ENCODE assay signal across 17 cellular contexts in the genomic region with DNA sequence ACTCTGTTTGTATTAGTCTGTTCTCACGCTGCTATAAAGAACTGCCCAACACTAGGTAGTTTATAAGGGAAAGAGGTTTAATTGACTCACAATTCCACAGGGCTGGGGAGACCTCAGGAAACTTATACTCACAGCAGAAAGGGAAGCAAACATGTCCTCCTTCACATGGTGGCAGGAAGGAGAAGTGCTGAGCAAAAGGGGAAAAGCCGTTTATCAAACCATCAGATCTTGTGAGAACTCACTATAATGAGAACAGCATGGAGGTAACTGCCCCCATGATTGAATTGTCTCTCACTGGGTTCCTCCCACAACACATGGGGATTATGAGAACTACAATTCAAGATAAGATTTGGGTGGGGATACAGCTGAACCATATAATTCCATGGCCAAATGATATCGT. TPM values are rescaled to one million over a fixed set of nuclear protein-coding genes. Genes with fewer than 3 reads are reported as not detected.
A peak's percentile ranks its signal among the peaks of the same experiment; 100 is the strongest.
DNase-seq lines count a peak whose midpoint lies in the region; ATAC-seq and TF ChIP-seq lines count a peak whose summit lies in the region.
"Had no signal": no experiment of that assay in that cellular context is flagged by ENCODE, and none has a peak within 500 bp of the region (broad histone marks: within the 10 kb centered on the region; RNA-seq: fewer than 3 reads in every experiment).

No MANE protein-coding gene starts in this region.

- H3K4me1 ChIP-seq in adipocyte (ENCODE audit: control insufficient read depth, insufficient read depth, low read length) (peaks cover 53% of the 10 kb centered on the region), lower lobe of right lung (peaks cover 41% of the 10 kb centered on the region)

- H3K9ac ChIP-seq in adipocyte (ENCODE audit: low read length): peak overlapping the region; percentile 4

- H3K9me3 ChIP-seq in adipocyte (ENCODE audit: control insufficient read depth, low read length) (peaks cover 8% of the 10 kb centered on the region), lower lobe of right lung (peaks cover 18% of the 10 kb centered on the region)

- peaks cover 34% of the 10 kb centered on the region for H3K4me1 Mint-ChIP-seq in activated naive CD8-positive, alpha-beta T cell (ENCODE audit: low read depth)
- peaks cover 35% of the 10 kb centered on the region for H3K4me1 Mint-ChIP-seq in activated naive CD8-positive, alpha-beta T cell treated with anti-CD3 and anti-CD28 coated beads, Interleukin-2, amount 50 U/mL, for 24 hours

- DNase-seq in activated naive CD8-positive, alpha-beta T cell treated with anti-CD3 and anti-CD28 coated beads, Interleukin-2, amount 50 U/mL, for 24 hours: no peak
- no peak for DNase-seq in adipocyte (ENCODE audit: low read depth)
- no peak for DNase-seq in lower lobe of right lung
- DNase-seq in iPS-NIHi11 (ENCODE audit: low spot score): no peak
- no peak for DNase-seq in DMS53 (lab: John Stamatoyannopoulos, UW)
- DNase-seq: C1 segment of cervical spinal cord, DMS 273 treated with DMSO at 0.1 percent for 48 hours, EL, H9, Karpas-422, NCI-H1105 treated with DMSO at 0.1 percent for 48 hours, NCI-H187 had no signal

- peaks cover 10% of the 10 kb centered on the region for H3K36me3 ChIP-seq in adipocyte (ENCODE audit: control insufficient read depth, insufficient read depth, low read length, severe bottlenecking)
- H3K36me3 ChIP-seq in lower lobe of right lung: no peaks in the 10 kb centered on the region

- no peaks in the 10 kb centered on the region for H3K27me3 Mint-ChIP-seq in activated naive CD8-positive, alpha-beta T cell
- no peaks in the 10 kb centered on the region for H3K27me3 Mint-ChIP-seq in activated naive CD8-positive, alpha-beta T cell treated with anti-CD3 and anti-CD28 coated beads, Interleukin-2, amount 50 U/mL, for 24 hours

- no peak for TF ChIP-seq CTCF in lower lobe of right lung (IDR thresholded peaks at IDR 0.05)

- H3K4me3 Mint-ChIP-seq in activated naive CD8-positive, alpha-beta T cell: no peak overlapping the region
- H3K4me3 Mint-ChIP-seq in activated naive CD8-positive, alpha-beta T cell treated with anti-CD3 and anti-CD28 coated beads, Interleukin-2, amount 50 U/mL, for 24 hours: no peak overlapping the region
- H3K4me3 Mint-ChIP-seq: H9 had no signal

- H3K27ac ChIP-seq in lower lobe of right lung: peak overlapping the region; percentile 28
- H3K27ac ChIP-seq: 22Rv1 had no signal

- H3K27ac Mint-ChIP-seq in activated naive CD8-positive, alpha-beta T cell: peak overlapping the region; percentile 28
- no peak overlapping the region for H3K27ac Mint-ChIP-seq in activated naive CD8-positive, alpha-beta T cell treated with anti-CD3 and anti-CD28 coated beads, Interleukin-2, amount 50 U/mL, for 24 hours
- H3K27ac Mint-ChIP-seq: H9 had no signal

- no peaks in the 10 kb centered on the region for H3K27me3 ChIP-seq in adipocyte (replicated peaks; ENCODE audit: control insufficient read depth, insufficient read depth, low read length)
- H3K27me3 ChIP-seq in lower lobe of right lung (ENCODE audit: low read depth): no peaks in the 10 kb centered on the region

- H3K4me3 ChIP-seq in adipocyte (ENCODE audit: low read length): no peak overlapping the region
- H3K4me3 ChIP-seq in lower lobe of right lung: no peak overlapping the region

- ATAC-seq in activated naive CD8-positive, alpha-beta T cell treated with anti-CD3 and anti-CD28 coated beads, Interleukin-2, amount 50 U/mL, for 24 hours: no peak
- ATAC-seq in lower lobe of right lung (no peak), GM18870 (IDR thresholded peaks at IDR 0.05; ENCODE audit: unreplicated experiment) (no peak), HG02678 (IDR thresholded peaks at IDR 0.05; ENCODE audit: unreplicated experiment) (no peak)
- ATAC-seq: HepG2 had no signal

- H3K9me3 Mint-ChIP-seq in activated naive CD8-positive, alpha-beta T cell (ENCODE audit: low read depth): peaks cover 26% of the 10 kb centered on the region
- peaks cover 39% of the 10 kb centered on the region for H3K9me3 Mint-ChIP-seq in activated naive CD8-positive, alpha-beta T cell treated with anti-CD3 and anti-CD28 coated beads, Interleukin-2, amount 50 U/mL, for 24 hours

- intact Hi-C loops in lower lobe of right lung (cut with DNase I): no loop called here

- H3K36me3 Mint-ChIP-seq in activated naive CD8-positive, alpha-beta T cell: peaks cover 44% of the 10 kb centered on the region
- peaks cover 82% of the 10 kb centered on the region for H3K36me3 Mint-ChIP-seq in activated naive CD8-positive, alpha-beta T cell treated with anti-CD3 and anti-CD28 coated beads, Interleukin-2, amount 50 U/mL, for 24 hours (ENCODE audit: low read depth)

RNA-seq across cellular contexts. Expression of a gene that starts 30.9 kb away (rescaled TPM):
- total RNA-seq in lower lobe of right lung: 47.5 TPM
